ENCODE assay signal across 16 cellular contexts in the genomic region with DNA sequence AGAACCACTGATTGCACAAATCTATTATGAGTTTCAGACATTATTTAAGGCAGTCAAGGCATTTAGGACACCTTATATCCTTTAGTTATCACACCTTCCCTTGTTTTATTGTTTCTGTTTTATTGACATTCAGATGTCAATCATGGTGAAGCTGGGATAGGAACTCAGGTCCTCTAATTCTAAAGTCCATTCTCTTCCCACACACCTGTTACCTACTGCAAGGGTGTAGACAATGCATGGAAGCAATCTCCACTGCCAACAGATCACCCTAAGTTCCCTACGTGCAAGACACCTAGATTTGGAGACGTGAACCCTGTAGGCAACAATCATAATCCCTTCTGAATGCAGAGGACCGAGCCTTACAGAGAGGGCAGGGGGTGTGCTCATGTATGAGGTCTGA. TPM values are rescaled to one million over a fixed set of nuclear protein-coding genes. Genes with fewer than 3 reads are reported as not detected.
DNase-seq lines count a peak whose midpoint lies in the region; ATAC-seq, FAIRE-seq and TF ChIP-seq lines count a peak whose summit lies in the region.
"Had no signal": no experiment of that assay in that cellular context is flagged by ENCODE, and none has a peak within 500 bp of the region (broad histone marks: within the 10 kb centered on the region; RNA-seq: fewer than 3 reads in every experiment).

No MANE protein-coding gene starts in this region.

- H3K27ac Mint-ChIP-seq in WTC11 (no peak overlapping the region), neural crest cell (ENCODE audit: unreplicated experiment) (no peak overlapping the region)

- no peak overlapping the region for H3K9ac ChIP-seq in keratinocyte (ENCODE audit: control insufficient read depth, extremely low read depth, insufficient read depth, low read length)

- no peaks in the 10 kb centered on the region for H3K27me3 ChIP-seq in keratinocyte (ENCODE audit: control insufficient read depth, extremely low read depth, insufficient read depth, low read length)
- H3K27me3 ChIP-seq: Peyer's patch had no signal

- no peak for ATAC-seq in WTC11

- dilution Hi-C loops in keratinocyte (cut with MboI; ENCODE audit: extremely low pct_ligation_motif_present, low sequenced_read_pairs), result no loop called here

- no peak overlapping the region for H3K27ac ChIP-seq in keratinocyte (ENCODE audit: control insufficient read depth, insufficient read depth, low read length)

- H3K4me1 ChIP-seq in keratinocyte (ENCODE audit: control insufficient read depth, extremely low read depth, insufficient read depth, low read length), result peaks cover 18% of the 10 kb centered on the region

- H3K4me2 ChIP-seq in keratinocyte (ENCODE audit: control insufficient read depth, extremely low read depth, insufficient read depth, low read depth, low read length), result peak overlapping the region; percentile 84

- TF ChIP-seq CTCF in WTC11 (IDR thresholded peaks at IDR 0.05) (no peak), keratinocyte (optimal IDR thresholded peaks at IDR 0.05 in 1 of 3, IDR thresholded peaks at IDR 0.05 in 1 of 3, conservative IDR thresholded peaks at IDR 0.05 in 1 of 3; ENCODE audit: extremely low read depth in 1 of 3, insufficient read depth in 2 of 3, low read length in 3 of 3) (no peak), neural crest cell (conservative IDR thresholded peaks at IDR 0.05) (no peak)

- no peak overlapping the region for H2AFZ ChIP-seq in keratinocyte (ENCODE audit: control insufficient read depth, low read length)

- peaks cover 9 to 10% of the 10 kb centered on the region in 2 experiments for H3K36me3 ChIP-seq in keratinocyte (ENCODE audit: control insufficient read depth in 2 of 2, extremely low read depth in 1 of 2, insufficient read depth in 2 of 2, low read length in 2 of 2)
- H3K36me3 ChIP-seq: Peyer's patch had no signal

- H3K4me3 Mint-ChIP-seq in WTC11 (peak overlapping the region; percentile 10; the same call in 1 of the 2 replicates), neural crest cell (peak overlapping the region; percentile 92)

- CTCF ChIA-PET in WTC11 (lab: Charles Lee), result no interaction called here

- POLR2A ChIA-PET in WTC11 (lab: Charles Lee), result no interaction called here

- no peaks in the 10 kb centered on the region for H4K20me1 ChIP-seq in keratinocyte (ENCODE audit: control insufficient read depth, extremely low read depth, insufficient read depth, low read length)

- peaks cover 36% of the 10 kb centered on the region for H3K4me1 Mint-ChIP-seq in WTC11
- H3K4me1 Mint-ChIP-seq in neural crest cell, result peaks cover 22% of the 10 kb centered on the region

- peak overlapping the region in 1 of 3 experiments; percentile 65 for H3K4me3 ChIP-seq in keratinocyte (ENCODE audit: control insufficient read depth in 2 of 3, extremely low read depth in 1 of 3, insufficient read depth in 2 of 3, low read depth in 1 of 3, low read length in 3 of 3)

- H3K79me2 ChIP-seq in keratinocyte (ENCODE audit: control insufficient read depth, insufficient read depth, low read length), result peaks cover 52% of the 10 kb centered on the region

- H3K9me3 Mint-ChIP-seq in WTC11, result no peaks in the 10 kb centered on the region
- H3K9me3 Mint-ChIP-seq in neural crest cell, result no peaks in the 10 kb centered on the region

- no peak for FAIRE-seq in keratinocyte (lab: Jason Lieb, UNC)
- FAIRE-seq: GM18507 had no signal

- H3K36me3 Mint-ChIP-seq in WTC11, result peaks cover 6% of the 10 kb centered on the region; the same call in 1 of the 2 replicates
- peaks cover 3% of the 10 kb centered on the region for H3K36me3 Mint-ChIP-seq in neural crest cell (ENCODE audit: low read depth)

- no peaks in the 10 kb centered on the region for H3K9me1 ChIP-seq in keratinocyte (ENCODE audit: control insufficient read depth, extremely low read depth, insufficient read depth, low read length)

- peaks cover 23% of the 10 kb centered on the region for H3K27me3 Mint-ChIP-seq in WTC11 (ENCODE audit: low read depth)
- peaks cover 30% of the 10 kb centered on the region for H3K27me3 Mint-ChIP-seq in neural crest cell (ENCODE audit: low read depth)

- no peaks in the 10 kb centered on the region for H3K9me3 ChIP-seq in keratinocyte (ENCODE audit: control insufficient read depth, low read depth, low read length)
- H3K9me3 ChIP-seq: Peyer's patch had no signal

- DNase-seq in WTC11 (ENCODE audit: low spot score) (no peak), keratinocyte (ENCODE audit: low read depth, low spot score) (no peak), neural crest cell (ENCODE audit: low read depth, low spot score) (no peak), inferior parietal cortex (ENCODE audit: extremely low spot score) (no peak), NCI-H1694 (lab: John Stamatoyannopoulos, UW) (no peak), OCI-M1 (lab: John Stamatoyannopoulos, UW) (no peak)
- DNase-seq in activated effector memory CD4-positive, alpha-beta T cell treated with Interleukin-2 at 50 U/mL for 16 hours, result no peak
- DNase-seq: C1 segment of cervical spinal cord, H7, Kasumi-1, NCI-H2029, NCI-H2171 treated with DMSO at 0.1 percent for 48 hours, NCI-H774, Peyer's patch, Right ventricle myocardium superior had no signal

TF ChIP-seq in WTC11, 78 proteins besides CTCF, POLR2A, EP300 and RAD21:
- TF ChIP-seq TEAD1 (CRISPR knock-in tag; IDR thresholded peaks at IDR 0.05), result no peak
- no peak for TF ChIP-seq TEAD4 (CRISPR knock-in tag; IDR thresholded peaks at IDR 0.05)
- TF ChIP-seq JAZF1 (CRISPR knock-in tag; IDR thresholded peaks at IDR 0.05), result no peak
- TF ChIP-seq ZNF317 (CRISPR knock-in tag; IDR thresholded peaks at IDR 0.05; ENCODE audit: borderline replicate concordance, low read depth), result no peak
- no peak for TF ChIP-seq NR3C1 (CRISPR knock-in tag; conservative IDR thresholded peaks at IDR 0.05; ENCODE audit: low read depth)
- no peak for TF ChIP-seq NFE2L1 (CRISPR knock-in tag; IDR thresholded peaks at IDR 0.05)

RNA-seq across cellular contexts. Expression of gene IGSF3, which starts 2.5 kb away (rescaled TPM):
- total RNA-seq in WTC11 (2021) (31.7 to 32.4 TPM (median 32.1 TPM) in 3 replicates), neural crest cell (27.2 TPM in 2 replicates)
- 47.4 to 83.3 TPM (median 53.4 TPM) in 3 replicates for polyA plus RNA-seq in keratinocyte
- 9.6 TPM for polyA plus RNA-seq in keratinocyte (2011; ENCODE audit: low read depth)
- polyA plus RNA-seq in keratinocyte (2011; cell fraction: cytosol; rRNA removed), result 19.3 and 21.3 TPM in 2 replicates
- 158 and 171 TPM in 2 replicates for polyA plus RNA-seq in keratinocyte (2011; cell fraction: nucleus; rRNA removed)
- 20.1 and 45.5 TPM in 2 replicates for polyA plus RNA-seq in keratinocyte (2012; ENCODE audit: low replicate concordance)
- 99.3 to 188 TPM (median 149 TPM) in 3 replicates for polyA minus RNA-seq in keratinocyte
- 77.9 TPM for polyA minus RNA-seq in keratinocyte (2011; cell fraction: cytosol; rRNA and poly(A)+ RNA removed)
- polyA minus RNA-seq in keratinocyte (2011; cell fraction: nucleus; rRNA and poly(A)+ RNA removed), result 361 and 389 TPM in 2 replicates
